Comparison of ENCODE assay signal across 20 cellular contexts in genomic region chr2:96524482-96525210, GRCh38. TPM values are rescaled to one million over a fixed set of nuclear protein-coding genes. Genes with fewer than 3 reads are reported as not detected.
DNase-seq lines count a peak whose midpoint lies in the region; ATAC-seq and TF ChIP-seq lines count a peak whose summit lies in the region.
"Had no signal": no experiment of that assay in that cellular context is flagged by ENCODE, and none has a peak within 500 bp of the region (broad histone marks: within the 10 kb centered on the region; RNA-seq: fewer than 3 reads in every experiment).

No MANE protein-coding gene starts in this region.

- peaks cover 2% of the 10 kb centered on the region for H3K27me3 Mint-ChIP-seq in activated naive CD8-positive, alpha-beta T cell treated with anti-CD3 and anti-CD28 coated beads, Interleukin-2, amount 10 ng/mL, durations not matched to agents 7 days and 5 days
- H3K27me3 Mint-ChIP-seq in stimulated activated memory B cell treated with anti-CD40 and anti-IgM and Interleukin-4, amounts not matched to agents 10 μg/mL and 1 μg/mL and 100 μg/mL, for 72 hours: peaks cover 17% of the 10 kb centered on the region
- H3K27me3 Mint-ChIP-seq in mesothelial cell of epicardium (ENCODE audit: low read depth): peaks cover 60% of the 10 kb centered on the region

- H3K4me2 ChIP-seq in OCI-LY3 (ENCODE audit: low read length): peak overlapping the region; percentile 48

- peak; percentile 24 for DNase-seq in activated naive CD4-positive, alpha-beta T cell treated with Interleukin-2 at 50 U/mL for 16 hours
- no peak for DNase-seq in activated naive CD4-positive, alpha-beta T cell treated with anti-CD3 and anti-CD28 coated beads, Interleukin-2, amount 50 U/mL, for 16 hours
- DNase-seq in activated naive CD8-positive, alpha-beta T cell treated with anti-CD3 and anti-CD28 coated beads, Interleukin-2, amount 10 ng/mL, durations not matched to agents 7 days and 5 days: no peak
- no peak for DNase-seq in mucosa of gallbladder (ENCODE audit: low spot score)
- no peak for DNase-seq in mesothelial cell of epicardium (ENCODE audit: low spot score in 2 of 2, unreplicated experiment in 2 of 2)
- no peak for DNase-seq in esophagus squamous epithelium (lab: John Stamatoyannopoulos, UW)
- DNase-seq: amniotic stem cell; NCI-H187 treated with DMSO at 0.1 percent for 48 hours; NCI-H226; occipital lobe; Right ventricle myocardium superior; stimulated activated naive CD4-positive, alpha-beta T cell; WERI-Rb-1 had no signal

- no peak overlapping the region for H3K9ac ChIP-seq in OCI-LY3 (ENCODE audit: low read length)

- peak; percentile 7 for ATAC-seq in activated naive CD8-positive, alpha-beta T cell treated with anti-CD3 and anti-CD28 coated beads, Interleukin-2, amount 10 ng/mL, durations not matched to agents 7 days and 5 days (ENCODE audit: low read depth)
- ATAC-seq in stimulated activated memory B cell treated with anti-CD40 and anti-IgM and Interleukin-4, amounts not matched to agents 10 μg/mL and 1 μg/mL and 100 μg/mL, for 72 hours: peak; percentile 47
- ATAC-seq: left lung had no signal

- peak overlapping the region; percentile 23 for H3K4me3 ChIP-seq in OCI-LY3 (ENCODE audit: low read length)
- no peak overlapping the region for H3K4me3 ChIP-seq in esophagus squamous epithelium
- H3K4me3 ChIP-seq: HAP-1, left lung, right atrium auricular region had no signal

- H3K79me2 ChIP-seq in OCI-LY3 (ENCODE audit: low read length): no peaks in the 10 kb centered on the region

- TF ChIP-seq CTCF in OCI-LY3 (IDR thresholded peaks at IDR 0.05; ENCODE audit: low read depth, low read length) (no peak), mesothelial cell of epicardium (IDR thresholded peaks at IDR 0.05; ENCODE audit: unreplicated experiment) (no peak), esophagus squamous epithelium (IDR thresholded peaks at IDR 0.05) (no peak)

- POLR2A ChIA-PET in activated naive CD8-positive, alpha-beta T cell treated with anti-CD3 and anti-CD28 coated beads, Interleukin-2, amount 10 ng/mL, durations not matched to agents 7 days and 5 days (lab: Charles Lee): interaction anchor here (2.2 to 8.4 kb wide), 2 partner anchors 8 to 12 kb away, joined by 7 to 93 read pairs; partner anchors contain the start of gene ARID5A

- peak overlapping the region; percentile 49 for H3K4me3 Mint-ChIP-seq in activated naive CD8-positive, alpha-beta T cell treated with anti-CD3 and anti-CD28 coated beads, Interleukin-2, amount 10 ng/mL, durations not matched to agents 7 days and 5 days
- peak overlapping the region; percentile 5 for H3K4me3 Mint-ChIP-seq in stimulated activated memory B cell treated with anti-CD40 and anti-IgM and Interleukin-4, amounts not matched to agents 10 μg/mL and 1 μg/mL and 100 μg/mL, for 72 hours
- H3K4me3 Mint-ChIP-seq in mesothelial cell of epicardium: no peak overlapping the region

- H4K20me1 ChIP-seq in OCI-LY3 (ENCODE audit: insufficient read depth, low read length): no peaks in the 10 kb centered on the region

- H3K4me1 ChIP-seq in OCI-LY3 (ENCODE audit: low read length): peaks cover 65% of the 10 kb centered on the region
- peaks cover 9 to 50% (median 35%) of the 10 kb centered on the region in 3 donors for H3K4me1 ChIP-seq in esophagus squamous epithelium

- H3K36me3 ChIP-seq in OCI-LY3 (replicated peaks; ENCODE audit: low read depth, low read length) (no peaks in the 10 kb centered on the region), esophagus squamous epithelium (no peaks in the 10 kb centered on the region)
- H3K36me3 ChIP-seq: HAP-1, left lung, right atrium auricular region, WERI-Rb-1 had no signal

- peak overlapping the region; percentile 51 for H3K27ac Mint-ChIP-seq in activated naive CD8-positive, alpha-beta T cell treated with anti-CD3 and anti-CD28 coated beads, Interleukin-2, amount 10 ng/mL, durations not matched to agents 7 days and 5 days
- H3K27ac Mint-ChIP-seq in stimulated activated memory B cell treated with anti-CD40 and anti-IgM and Interleukin-4, amounts not matched to agents 10 μg/mL and 1 μg/mL and 100 μg/mL, for 72 hours: peak overlapping the region; percentile 65
- no peak overlapping the region for H3K27ac Mint-ChIP-seq in mesothelial cell of epicardium

- TF ChIP-seq POLR2A in esophagus squamous epithelium (IDR thresholded peaks at IDR 0.05): no peak

- H2AFZ ChIP-seq in OCI-LY3 (ENCODE audit: low read depth, low read length): no peak overlapping the region

- H3K36me3 Mint-ChIP-seq in activated naive CD8-positive, alpha-beta T cell treated with anti-CD3 and anti-CD28 coated beads, Interleukin-2, amount 10 ng/mL, durations not matched to agents 7 days and 5 days: no peaks in the 10 kb centered on the region
- no peaks in the 10 kb centered on the region for H3K36me3 Mint-ChIP-seq in stimulated activated memory B cell treated with anti-CD40 and anti-IgM and Interleukin-4, amounts not matched to agents 10 μg/mL and 1 μg/mL and 100 μg/mL, for 72 hours
- no peaks in the 10 kb centered on the region for H3K36me3 Mint-ChIP-seq in mesothelial cell of epicardium

- H3K27ac ChIP-seq in OCI-LY3 (ENCODE audit: low read length) (no peak overlapping the region; the same call in 1 of the 2 replicates), esophagus squamous epithelium (no peak overlapping the region)
- H3K27ac ChIP-seq: HL-60, left lung, right atrium auricular region, WERI-Rb-1 had no signal

- WGBS in esophagus squamous epithelium, 2 donors: 61 to 66% methylated on average over 5 to 8 of the region's 15 CpGs

- H3K9me3 ChIP-seq in OCI-LY3 (ENCODE audit: insufficient read depth, low read length) (no peaks in the 10 kb centered on the region), esophagus squamous epithelium (no peaks in the 10 kb centered on the region)
- H3K9me3 ChIP-seq: HAP-1, left lung, right atrium auricular region had no signal

- H3K9me3 Mint-ChIP-seq in activated naive CD8-positive, alpha-beta T cell treated with anti-CD3 and anti-CD28 coated beads, Interleukin-2, amount 10 ng/mL, durations not matched to agents 7 days and 5 days: no peaks in the 10 kb centered on the region
- no peaks in the 10 kb centered on the region for H3K9me3 Mint-ChIP-seq in stimulated activated memory B cell treated with anti-CD40 and anti-IgM and Interleukin-4, amounts not matched to agents 10 μg/mL and 1 μg/mL and 100 μg/mL, for 72 hours
- H3K9me3 Mint-ChIP-seq in mesothelial cell of epicardium: no peaks in the 10 kb centered on the region

- H3K4me1 Mint-ChIP-seq in activated naive CD8-positive, alpha-beta T cell treated with anti-CD3 and anti-CD28 coated beads, Interleukin-2, amount 10 ng/mL, durations not matched to agents 7 days and 5 days: peaks cover 51% of the 10 kb centered on the region
- peaks cover 69% of the 10 kb centered on the region for H3K4me1 Mint-ChIP-seq in stimulated activated memory B cell treated with anti-CD40 and anti-IgM and Interleukin-4, amounts not matched to agents 10 μg/mL and 1 μg/mL and 100 μg/mL, for 72 hours
- peaks cover 15% of the 10 kb centered on the region for H3K4me1 Mint-ChIP-seq in mesothelial cell of epicardium

- H3K27me3 ChIP-seq in OCI-LY3 (ENCODE audit: low read depth, low read length) (peaks cover 65% of the 10 kb centered on the region), esophagus squamous epithelium (peaks cover 0 to 85% (median 0%) of the 10 kb centered on the region in 4 donors)
- H3K27me3 ChIP-seq: left lung, right atrium auricular region had no signal

- intact Hi-C loops in esophagus squamous epithelium (cut with DNase I): no loop called here

RNA-seq across cellular contexts. Expression of gene ARID5A, which starts 11.9 kb away (rescaled TPM):
- total RNA-seq in activated naive CD8-positive, alpha-beta T cell treated with anti-CD3 and anti-CD28 coated beads, Interleukin-2, amount 10 ng/mL, durations not matched to agents 7 days and 5 days: 10 to 100 TPM; 62.1 to 62.8 TPM
- total RNA-seq in mucosa of gallbladder (30.2 TPM), mesothelial cell of epicardium (4.1 to 4.7 TPM (median 4.7 TPM) in 3 replicates), esophagus squamous epithelium (10 to 100 TPM in 1 of 4 donors, 1 to 10 TPM in 3; 2.8 to 25.9 (median 5.7) TPM)

RNA-seq across cellular contexts. Expression of gene NEURL3, which starts 19.5 kb away (rescaled TPM):
- under 1 TPM in 1 of 2 experiments, not detected in 1; 0.17 TPM for total RNA-seq in activated naive CD8-positive, alpha-beta T cell treated with anti-CD3 and anti-CD28 coated beads, Interleukin-2, amount 10 ng/mL, durations not matched to agents 7 days and 5 days
- total RNA-seq in mucosa of gallbladder: 3.7 TPM
- 0.13 TPM in 1 of 3 replicates, not detected in the others for total RNA-seq in mesothelial cell of epicardium
- not detected for total RNA-seq in esophagus squamous epithelium
- total RNA-seq: cardiac septum, right atrium auricular region, Right ventricle myocardium superior had no signal
